In the genomic region with DNA sequence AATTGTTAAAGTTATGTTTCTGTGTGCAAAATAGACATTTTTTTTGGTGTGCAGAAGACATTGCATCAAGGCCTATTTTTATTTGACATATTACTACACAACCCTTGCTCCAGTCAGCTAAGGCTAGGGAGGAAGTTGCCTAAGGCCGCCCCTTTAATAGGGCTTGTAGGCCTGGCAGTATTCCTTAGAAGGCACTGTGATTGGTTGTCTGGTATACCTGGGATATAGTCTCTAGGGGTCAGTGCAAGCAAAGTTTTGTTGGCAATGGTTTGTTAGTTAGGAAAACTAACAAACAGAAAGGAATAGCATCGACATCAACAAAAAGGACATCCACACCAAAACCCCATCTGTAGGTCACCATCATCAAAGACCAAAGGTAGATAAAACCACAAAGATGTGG, we compare ENCODE assay signal across 1 cellular context.
TF ChIP-seq lines count a peak whose summit lies in the region.

No MANE protein-coding gene starts in this region.

TF ChIP-seq in K562, 482 proteins besides CTCF, POLR2A, EP300 and RAD21 (continued from another document):
- TF ChIP-seq, protein P1, sequence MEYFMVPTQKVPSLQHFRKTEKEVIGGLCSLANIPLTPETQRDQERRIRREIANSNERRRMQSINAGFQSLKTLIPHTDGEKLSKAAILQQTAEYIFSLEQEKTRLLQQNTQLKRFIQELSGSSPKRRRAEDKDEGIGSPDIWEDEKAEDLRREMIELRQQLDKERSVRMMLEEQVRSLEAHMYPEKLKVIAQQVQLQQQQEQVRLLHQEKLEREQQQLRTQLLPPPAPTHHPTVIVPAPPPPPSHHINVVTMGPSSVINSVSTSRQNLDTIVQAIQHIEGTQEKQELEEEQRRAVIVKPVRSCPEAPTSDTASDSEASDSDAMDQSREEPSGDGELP (CRISPR knock-in tag; IDR thresholded peaks at IDR 0.05; ENCODE audit: borderline replicate concordance): no peak
- TF ChIP-seq RBM22 (IDR thresholded peaks at IDR 0.05; ENCODE audit: low read depth, low read length, poor library complexity, severe bottlenecking) (no peak), NFATC3 (IDR thresholded peaks at IDR 0.05) (no peak)
